21 cellular contexts compared by ENCODE assay signal in genomic region chr12:71007736-71008449, GRCh38.
A peak's percentile ranks its signal among the peaks of the same experiment; 100 is the strongest.
DNase-seq lines count a peak whose midpoint lies in the region; ATAC-seq and TF ChIP-seq lines count a peak whose summit lies in the region.
"Had no signal": no experiment of that assay in that cellular context is flagged by ENCODE, and none has a peak within 500 bp of the region (broad histone marks: within the 10 kb centered on the region; RNA-seq: fewer than 3 reads in every experiment).

No MANE protein-coding gene starts in this region.

- H4K8ac ChIP-seq in mesenchymal stem cell (ENCODE audit: low read length) = no peak overlapping the region

- peak overlapping the region; percentile 18 for H3K27ac ChIP-seq in left ventricle myocardium inferior (replicated peaks)
- H3K27ac ChIP-seq in SJCRH30 = no peak overlapping the region
- H3K27ac ChIP-seq in mesenchymal stem cell (ENCODE audit: low read length, poor library complexity, severe bottlenecking) = no peak overlapping the region
- H3K27ac ChIP-seq: A549, HL-60, SK-N-MC had no signal

- H4K91ac ChIP-seq in mesenchymal stem cell (ENCODE audit: low read length) = no peak overlapping the region

- peak overlapping the region; percentile 33 for H3K9ac ChIP-seq in mesenchymal stem cell (ENCODE audit: low read length)

- H3K4me1 ChIP-seq in left ventricle myocardium inferior = no peaks in the 10 kb centered on the region
- peaks cover 12% of the 10 kb centered on the region for H3K4me1 ChIP-seq in SJCRH30
- H3K4me1 ChIP-seq in mesenchymal stem cell (ENCODE audit: control insufficient read depth, insufficient read depth, low read depth, low read length) = no peaks in the 10 kb centered on the region

- H3K4me3 ChIP-seq in left ventricle myocardium inferior (no peak overlapping the region), SJCRH30 (no peak overlapping the region), mesenchymal stem cell (ENCODE audit: insufficient read depth in 1 of 2, low read depth in 1 of 2, low read length in 2 of 2) (no peak overlapping the region)
- H3K4me3 ChIP-seq: A549, SK-N-MC had no signal

- no peak overlapping the region for H2BK120ac ChIP-seq in mesenchymal stem cell (ENCODE audit: low read depth, low read length)

- H3K36me3 ChIP-seq in left ventricle myocardium inferior = no peaks in the 10 kb centered on the region
- H3K36me3 ChIP-seq in SJCRH30 = no peaks in the 10 kb centered on the region
- H3K36me3 ChIP-seq in mesenchymal stem cell (ENCODE audit: control insufficient read depth in 1 of 2, insufficient read depth in 2 of 2, low read depth in 1 of 2, low read length in 2 of 2) = no peaks in the 10 kb centered on the region

- no peak overlapping the region for H3K4me2 ChIP-seq in mesenchymal stem cell (ENCODE audit: low read length, poor library complexity, severe bottlenecking)
- H3K4me2 ChIP-seq: A549 had no signal

- no peak overlapping the region for H3K23ac ChIP-seq in mesenchymal stem cell (ENCODE audit: low read length in 2 of 2)

- H2BK12ac ChIP-seq in mesenchymal stem cell (ENCODE audit: low read length in 2 of 2) = no peak overlapping the region

- H2BK5ac ChIP-seq in mesenchymal stem cell (ENCODE audit: low read depth, low read length, poor library complexity, severe bottlenecking) = no peak overlapping the region

- H3K27me3 ChIP-seq in left ventricle myocardium inferior (ENCODE audit: low read depth) (no peaks in the 10 kb centered on the region), SJCRH30 (no peaks in the 10 kb centered on the region), mesenchymal stem cell (ENCODE audit: control insufficient read depth in 1 of 2, insufficient read depth in 1 of 2, low read length in 2 of 2) (no peaks in the 10 kb centered on the region)

- H3K9me3 ChIP-seq in left ventricle myocardium inferior (replicated peaks) (no peaks in the 10 kb centered on the region), SJCRH30 (replicated peaks) (no peaks in the 10 kb centered on the region), mesenchymal stem cell (ENCODE audit: control insufficient read depth, low read length) (no peaks in the 10 kb centered on the region)
- H3K9me3 ChIP-seq: A549 had no signal

- H3K14ac ChIP-seq in mesenchymal stem cell (ENCODE audit: low read length in 2 of 2) = no peak overlapping the region

- no peak for TF ChIP-seq CTCF in left ventricle myocardium inferior (IDR thresholded peaks at IDR 0.05; ENCODE audit: borderline replicate concordance)

- no peak overlapping the region for H2AK5ac ChIP-seq in mesenchymal stem cell (ENCODE audit: low read length, severe bottlenecking)

- no peak overlapping the region for H2BK15ac ChIP-seq in mesenchymal stem cell (ENCODE audit: low read depth, poor library complexity, severe bottlenecking)

- WGBS in mesenchymal stem cell = 100% methylated on average over 1 of the region's 2 CpGs

- no peak overlapping the region for H3K18ac ChIP-seq in mesenchymal stem cell (ENCODE audit: low read depth in 1 of 2, low read length in 2 of 2)

- intact Hi-C loops in left ventricle myocardium inferior (cut with micrococcal nuclease) (no loop called here), Right ventricle myocardium inferior (cut with DNase I) (no loop called here)

- no peak for ATAC-seq in Right ventricle myocardium inferior
- ATAC-seq: A549 had no signal

- no peak overlapping the region for H3K4ac ChIP-seq in mesenchymal stem cell (ENCODE audit: low read depth in 1 of 2, low read length in 2 of 2)

- DNase-seq in left ventricle myocardium inferior (no peak), Right ventricle myocardium inferior (ENCODE audit: missing footprints) (no peak), SJCRH30 (peak; percentile 11 to 42), mesenchymal stem cell (no peak), germinal center (ENCODE audit: low spot score) (no peak), T1000 (lab: John Stamatoyannopoulos, UW) (no peak)
- no peak for DNase-seq in activated CD4-positive, alpha-beta T cell treated with anti-CD3 and anti-CD28 coated beads for 4 hours
- DNase-seq: CD4-positive, CD25-positive, alpha-beta regulatory T cell; COR-L47; DMS79 treated with DMSO at 0.1 percent for 48 hours; H9; HFFc6; MV-4-11; NCI-H1105 treated with DMSO at 0.1 percent for 48 hours; NCI-H2029 treated with DMSO at 0.1 percent for 48 hours; NCI-H446 treated with DMSO at 0.1 percent for 48 hours; NCI-H526 treated with DMSO at 0.1 percent for 48 hours; OCI-M1 had no signal

- H3K79me1 ChIP-seq in mesenchymal stem cell (replicated peaks; ENCODE audit: low read length, poor library complexity, severe bottlenecking) = no peaks in the 10 kb centered on the region

- H2AFZ ChIP-seq in mesenchymal stem cell (ENCODE audit: low read depth, low read length) = no peak overlapping the region

Comparison
In these comparisons a context has a peak if more than half of its experiments do, and no peak if none do; other contexts are left out.
1. DNase-seq: peak in SJCRH30 (2 of 2); none in left ventricle myocardium inferior (single experiment), Right ventricle myocardium inferior (single experiment), mesenchymal stem cell (single experiment), germinal center (single experiment), activated CD4-positive, alpha-beta T cell treated with anti-CD3 and anti-CD28 coated beads for 4 hours (0 of 2) and T1000 (single experiment).